ENCODE assay signal across 11 cellular contexts in genomic region chr6:13044390-13044789, GRCh38.
A peak's percentile ranks its signal among the peaks of the same experiment; 100 is the strongest.
DNase-seq lines count a peak whose midpoint lies in the region; ATAC-seq, FAIRE-seq and TF ChIP-seq lines count a peak whose summit lies in the region.
"Had no signal": no experiment of that assay in that cellular context is flagged by ENCODE, and none has a peak within 500 bp of the region (broad histone marks: within the 10 kb centered on the region; RNA-seq: fewer than 3 reads in every experiment).

No MANE protein-coding gene starts in this region.

- intact Hi-C loops in spleen (cut with DNase I; ENCODE audit: low total_unique reads): no loop called here

- no peak for TF ChIP-seq CTCF in spleen (IDR thresholded peaks at IDR 0.05 in 8 of 11, conservative IDR thresholded peaks at IDR 0.05 in 3 of 11)
- TF ChIP-seq CTCF in GM20000 (IDR thresholded peaks at IDR 0.05; ENCODE audit: extremely low read depth, missing control alignments): no peak

- DNase-seq in HCEC 1CT (peak; percentile 29), NT2/D1 (ENCODE audit: low read depth, low spot score) (peak; percentile 15), erythroblast (lab: John Stamatoyannopoulos, UW) (peak; percentile 7 to 64), small intestine (peak; percentile 35), spleen (no peak), GM20000 (ENCODE audit: low spot score) (no peak)
- no peak for DNase-seq in stimulated activated naive CD8-positive, alpha-beta T cell treated with anti-CD3 and anti-CD28 coated beads, Interleukin-15, Interleukin-2, amounts not matched to agents 100 U/mL and 50 U/mL, for 24 hours
- DNase-seq: activated gamma-delta T cell treated with Interleukin-2 at 50 U/mL for 16 hours; cortex of kidney; stimulated activated CD4-positive, alpha-beta T cell treated with anti-CD3 and anti-CD28 coated beads, Interleukin-2, amount 100 ng/mL, for 24 hours had no signal

- H3K4me1 ChIP-seq in NT2/D1 (ENCODE audit: insufficient read depth, insufficient read length): no peaks in the 10 kb centered on the region
- H3K4me1 ChIP-seq in small intestine (ENCODE audit: control insufficient read depth in 2 of 2, insufficient read depth in 1 of 2, low read depth in 1 of 2, low read length in 1 of 2): no peaks in the 10 kb centered on the region
- H3K4me1 ChIP-seq in spleen: no peaks in the 10 kb centered on the region
- H3K4me1 ChIP-seq: neural progenitor cell had no signal

- no peak overlapping the region for H3K4me3 ChIP-seq in NT2/D1 (ENCODE audit: insufficient read length, low read depth)
- no peak overlapping the region for H3K4me3 ChIP-seq in small intestine (ENCODE audit: low read depth in 1 of 2, low read length in 2 of 2)
- H3K4me3 ChIP-seq in spleen: no peak overlapping the region
- H3K4me3 ChIP-seq: neural progenitor cell had no signal

- TF ChIP-seq POLR2A in erythroblast (IDR thresholded peaks at IDR 0.05; ENCODE audit: low read length): no peak
- TF ChIP-seq POLR2A in spleen (IDR thresholded peaks at IDR 0.05): no peak

- ATAC-seq in stimulated activated naive CD8-positive, alpha-beta T cell treated with anti-CD3 and anti-CD28 coated beads, Interleukin-15, Interleukin-2, amounts not matched to agents 100 U/mL and 50 U/mL, for 24 hours: no peak

- FAIRE-seq in small intestine (lab: Jason Lieb, UNC): no peak

- no peak overlapping the region for H3K27ac ChIP-seq in small intestine (ENCODE audit: low read depth in 1 of 2, low read length in 1 of 2)
- H3K27ac ChIP-seq in spleen: no peak overlapping the region
- H3K27ac ChIP-seq: neural progenitor cell had no signal

- 70 to 81% (median 81%) methylated on average over 6 of the region's 6 CpGs for WGBS in small intestine, 3 donors
- 40 to 80% (median 69%) methylated on average over 6 of the region's 6 CpGs for whole genome bisulfite sequencing in spleen, 5 donors

- H3K9me3 ChIP-seq in NT2/D1 (ENCODE audit: insufficient read depth, low read length) (no peaks in the 10 kb centered on the region), small intestine (ENCODE audit: control insufficient read depth, low read depth) (no peaks in the 10 kb centered on the region), spleen (no peaks in the 10 kb centered on the region)

- H3K27me3 ChIP-seq in NT2/D1 (ENCODE audit: insufficient read depth, insufficient read length): no peaks in the 10 kb centered on the region
- peaks cover 0 to 1% of the 10 kb centered on the region in 2 donors for H3K27me3 ChIP-seq in small intestine (ENCODE audit: control insufficient read depth in 2 of 2, insufficient read depth in 2 of 2, low read length in 2 of 2)
- H3K27me3 ChIP-seq in spleen (replicated peaks in 1 of 7): no peaks in the 10 kb centered on the region
- H3K27me3 ChIP-seq: neural progenitor cell had no signal

- H3K36me3 ChIP-seq in NT2/D1 (ENCODE audit: insufficient read depth, insufficient read length, low read length): no peaks in the 10 kb centered on the region
- no peaks in the 10 kb centered on the region for H3K36me3 ChIP-seq in small intestine (ENCODE audit: control insufficient read depth in 2 of 2, insufficient read depth in 2 of 2, low read length in 2 of 2)
- no peaks in the 10 kb centered on the region for H3K36me3 ChIP-seq in spleen
- H3K36me3 ChIP-seq: neural progenitor cell had no signal

- H3K9ac ChIP-seq in NT2/D1 (ENCODE audit: insufficient read length, low read depth): no peak overlapping the region
- H3K9ac ChIP-seq: neural progenitor cell had no signal

Comparison
In these comparisons a context has a peak if more than half of its experiments do, and no peak if none do; other contexts are left out.
1. DNase-seq: peak in HCEC 1CT (single experiment), NT2/D1 (single experiment), erythroblast (2 of 2) and small intestine (single experiment); none in stimulated activated naive CD8-positive, alpha-beta T cell treated with anti-CD3 and anti-CD28 coated beads, Interleukin-15, Interleukin-2, amounts not matched to agents 100 U/mL and 50 U/mL, for 24 hours (single experiment), spleen (single experiment) and GM20000 (single experiment).